24 cellular contexts compared by ENCODE assay signal in genomic region chr7:90222390-90222789, GRCh38. TPM values are rescaled to one million over a fixed set of nuclear protein-coding genes. Genes with fewer than 3 reads are reported as not detected.
"Had no signal": no experiment of that assay in that cellular context is flagged by ENCODE, and none has a peak within 500 bp of the region (broad histone marks: within the 10 kb centered on the region; RNA-seq: fewer than 3 reads in every experiment).

No MANE protein-coding gene starts in this region.

- H3K27ac ChIP-seq: colonic mucosa, epithelial cell of prostate, foreskin keratinocyte, pancreas, spleen, thoracic aorta, upper lobe of left lung had no signal

- H3K4me1 ChIP-seq: colonic mucosa, heart right ventricle, left lung, pancreas, spleen, tibial nerve, upper lobe of left lung had no signal

- H3K36me3 ChIP-seq: colonic mucosa, heart right ventricle, left lung, pancreas, spleen, upper lobe of left lung had no signal

- H3K36me3 Mint-ChIP-seq: naive thymus-derived CD8-positive, alpha-beta T cell; stimulated activated memory B cell treated with anti-CD40 and anti-IgM and Interleukin-4, amounts not matched to agents 10 μg/mL and 1 μg/mL and 100 μg/mL, for 72 hours had no signal

- DNase-seq: colonic mucosa; effector CD8-positive, alpha-beta T cell; endodermal cell; foreskin keratinocyte; glutamatergic neuron; heart right ventricle; hippocampal formation; left lung; mesendoderm; midbrain; naive thymus-derived CD8-positive, alpha-beta T cell; occipital lobe; spleen; stimulated activated CD4-positive, alpha-beta T cell treated with anti-CD3 and anti-CD28 coated beads, Interleukin-4, amount 100 ng/mL, for 4 hours; stimulated activated naive CD8-positive, alpha-beta T cell treated with anti-CD3 and anti-CD28 coated beads, Interleukin-15, Interleukin-2, amounts not matched to agents 100 U/mL and 50 U/mL, for 24 hours; upper lobe of left lung had no signal

- H3K4me1 Mint-ChIP-seq: naive thymus-derived CD8-positive, alpha-beta T cell; stimulated activated memory B cell treated with anti-CD40 and anti-IgM and Interleukin-4, amounts not matched to agents 10 μg/mL and 1 μg/mL and 100 μg/mL, for 72 hours had no signal

- H3K4me3 ChIP-seq: colonic mucosa, heart right ventricle, left lung, pancreas, skin epidermis, spleen, thoracic aorta, tibial nerve, upper lobe of left lung had no signal

- H3K9me3 ChIP-seq: colonic mucosa, heart right ventricle, left lung, pancreas, spleen, thoracic aorta, tibial nerve, upper lobe of left lung had no signal

- H3K27ac Mint-ChIP-seq: dendritic cell treated with granulocyte-macrophage colony-stimulating factor and Interleukin-4, amounts not matched to agents 40 ng/mL and 50 ng/mL, for 4 days; endodermal cell; stimulated activated memory B cell treated with anti-CD40 and anti-IgM and Interleukin-4, amounts not matched to agents 10 μg/mL and 1 μg/mL and 100 μg/mL, for 72 hours had no signal

- H3K9me3 Mint-ChIP-seq: dendritic cell treated with granulocyte-macrophage colony-stimulating factor and Interleukin-4, amounts not matched to agents 40 ng/mL and 50 ng/mL, for 4 days; endodermal cell; stimulated activated memory B cell treated with anti-CD40 and anti-IgM and Interleukin-4, amounts not matched to agents 10 μg/mL and 1 μg/mL and 100 μg/mL, for 72 hours had no signal

- ATAC-seq: esophagus mucosa; naive thymus-derived CD8-positive, alpha-beta T cell; stimulated activated memory B cell treated with anti-CD40 and anti-IgM and Interleukin-4, amounts not matched to agents 10 μg/mL and 1 μg/mL and 100 μg/mL, for 72 hours; stimulated activated naive CD8-positive, alpha-beta T cell treated with anti-CD3 and anti-CD28 coated beads, Interleukin-15, Interleukin-2, amounts not matched to agents 100 U/mL and 50 U/mL, for 24 hours had no signal

- H3K27me3 ChIP-seq: colonic mucosa, foreskin keratinocyte, heart right ventricle, left lung, pancreas, spleen, tibial nerve, upper lobe of left lung had no signal

- H3K4me3 Mint-ChIP-seq: dendritic cell treated with granulocyte-macrophage colony-stimulating factor and Interleukin-4, amounts not matched to agents 40 ng/mL and 50 ng/mL, for 4 days; endodermal cell; naive thymus-derived CD8-positive, alpha-beta T cell; stimulated activated memory B cell treated with anti-CD40 and anti-IgM and Interleukin-4, amounts not matched to agents 10 μg/mL and 1 μg/mL and 100 μg/mL, for 72 hours had no signal

RNA-seq across cellular contexts. Expression of gene STEAP2, which starts 10.8 kb away (rescaled TPM):
- total RNA-seq: naive thymus-derived CD8-positive, alpha-beta T cell had no signal
- polyA plus RNA-seq: naive thymus-derived CD8-positive, alpha-beta T cell had no signal

RNA-seq across cellular contexts. Expression of gene CFAP69, which starts 22.6 kb away (rescaled TPM):
- polyA plus RNA-seq: naive thymus-derived CD8-positive, alpha-beta T cell had no signal
